17 cellular contexts compared by ENCODE assay signal in the genomic region with DNA sequence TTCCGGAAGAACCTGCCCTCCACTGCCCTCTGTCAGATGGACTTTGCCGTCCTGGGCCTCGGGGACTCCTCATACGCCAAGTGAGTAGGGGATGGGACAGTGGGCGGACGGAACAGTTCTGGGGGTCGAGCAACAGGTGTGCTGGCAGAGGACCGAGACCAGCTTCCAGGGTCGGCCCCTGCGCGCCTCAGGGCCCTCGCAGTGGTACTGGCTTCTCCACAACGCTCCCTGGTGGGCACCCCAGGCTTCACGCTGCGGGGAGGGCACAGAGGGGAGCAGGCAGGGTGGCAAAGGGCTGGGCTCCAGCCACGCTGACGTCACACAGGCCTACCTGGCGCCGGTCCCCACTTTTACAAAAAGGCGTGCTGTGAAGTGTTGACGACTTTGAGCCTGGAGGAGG. TPM values are rescaled to one million over a fixed set of nuclear protein-coding genes. Genes with fewer than 3 reads are reported as not detected.
"Had no signal": no experiment of that assay in that cellular context is flagged by ENCODE, and none has a peak within 500 bp of the region (broad histone marks: within the 10 kb centered on the region; RNA-seq: fewer than 3 reads in every experiment).

No MANE protein-coding gene starts in this region.

- H3K36me3 ChIP-seq: ascending aorta, neural progenitor cell, transverse colon had no signal

- H3K27ac ChIP-seq: ascending aorta, coronary artery, heart left ventricle, lower lobe of right lung, neural progenitor cell, sigmoid colon, stomach, suprapubic skin, transverse colon had no signal

- H3K27me3 ChIP-seq: ascending aorta, heart left ventricle, neural progenitor cell, sigmoid colon, stomach, suprapubic skin, transverse colon had no signal

- ATAC-seq: heart left ventricle; left lobe of liver; lower lobe of right lung; naive thymus-derived CD4-positive, alpha-beta T cell; stimulated activated memory B cell treated with anti-CD40 and anti-IgM and Interleukin-4, amounts not matched to agents 10 μg/mL and 1 μg/mL and 100 μg/mL, for 72 hours had no signal

- H3K9me3 ChIP-seq: ascending aorta, heart left ventricle, lower lobe of right lung, sigmoid colon, stomach, suprapubic skin, transverse colon had no signal

- DNase-seq: activated T-cell treated with anti-CD3 and anti-CD28 coated beads, Interleukin-2, amount 50 U/mL, for 1 hour; heart left ventricle; islet precursor cell; lower lobe of right lung; naive thymus-derived CD4-positive, alpha-beta T cell; sigmoid colon; stimulated activated CD4-positive, alpha-beta T cell treated with anti-CD3 and anti-CD28 coated beads, Interleukin-15, amount 100 ng/mL, for 24 hours; stomach; transverse colon had no signal

- H3K4me2 ChIP-seq: neural progenitor cell, smooth muscle cell had no signal

- H3K4me3 ChIP-seq: ascending aorta, coronary artery, heart left ventricle, lower lobe of right lung, neural progenitor cell, sigmoid colon, smooth muscle cell, stomach, suprapubic skin, transverse colon had no signal

- H2AFZ ChIP-seq: neural progenitor cell had no signal

- H3K4me1 ChIP-seq: ascending aorta, neural progenitor cell had no signal

RNA-seq across cellular contexts. Expression of a gene that starts 9.5 kb away (rescaled TPM):
- total RNA-seq: osteoblast had no signal
- polyA plus RNA-seq: naive thymus-derived CD4-positive, alpha-beta T cell had no signal

RNA-seq across cellular contexts. Expression of a gene that starts 12.5 kb away (rescaled TPM):
- total RNA-seq: ascending aorta, transverse colon had no signal
